In the genomic region with DNA sequence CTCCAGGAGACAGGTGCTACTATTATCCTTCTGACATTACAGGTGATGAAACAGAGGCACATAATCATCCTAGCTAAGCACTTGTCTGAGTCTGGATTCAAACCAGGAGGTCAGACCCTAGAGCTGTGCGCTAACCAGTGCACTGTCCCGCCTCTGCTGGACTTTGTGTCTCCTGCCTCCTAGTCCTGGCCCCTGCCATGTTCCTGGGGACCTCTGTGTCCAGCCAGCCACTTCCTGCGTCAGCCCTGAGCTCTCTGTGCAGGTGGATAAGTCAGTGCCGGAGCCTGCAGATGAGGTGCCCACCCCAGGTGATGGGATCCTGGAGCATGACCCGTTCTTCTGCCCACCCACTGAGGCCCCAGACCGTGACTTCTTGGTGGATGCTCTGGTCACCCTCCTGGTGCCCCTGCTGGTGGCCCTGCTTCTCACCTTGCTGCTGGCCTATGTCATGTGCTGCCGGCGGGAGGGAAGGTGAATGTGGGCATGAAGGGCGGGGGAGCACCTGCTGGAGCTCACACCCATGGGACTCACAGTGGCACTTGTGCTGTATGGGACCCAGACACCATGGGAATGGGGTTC, we compare ENCODE assay signal across 17 cellular contexts. TPM values are rescaled to one million over a fixed set of nuclear protein-coding genes. Genes with fewer than 3 reads are reported as not detected.
DNase-seq lines count a peak whose midpoint lies in the region; ATAC-seq and TF ChIP-seq lines count a peak whose summit lies in the region.
"Had no signal": no experiment of that assay in that cellular context is flagged by ENCODE, and none has a peak within 500 bp of the region (broad histone marks: within the 10 kb centered on the region; RNA-seq: fewer than 3 reads in every experiment).

No MANE protein-coding gene starts in this region.

- peaks cover 10% of the 10 kb centered on the region for H3K36me3 Mint-ChIP-seq in central memory CD8-positive, alpha-beta T cell (ENCODE audit: insufficient read depth)
- H3K36me3 Mint-ChIP-seq in natural killer cell treated with Interleukin-12 subunit alpha and Interleukin-12 subunit beta and Interleukin-15 and Interleukin-18, amount 100 ng/mL, for 72 hours: no peaks in the 10 kb centered on the region

- peaks cover 13% of the 10 kb centered on the region for H3K4me1 Mint-ChIP-seq in central memory CD8-positive, alpha-beta T cell
- peaks cover 13 to 14% of the 10 kb centered on the region in 2 donors for H3K4me1 Mint-ChIP-seq in natural killer cell treated with Interleukin-12 subunit alpha and Interleukin-12 subunit beta and Interleukin-15 and Interleukin-18, amount 100 ng/mL, for 72 hours (ENCODE audit: low read depth in 2 of 2)

- no peak overlapping the region for H3K4me3 Mint-ChIP-seq in central memory CD8-positive, alpha-beta T cell
- H3K4me3 Mint-ChIP-seq in natural killer cell treated with Interleukin-12 subunit alpha and Interleukin-12 subunit beta and Interleukin-15 and Interleukin-18, amount 100 ng/mL, for 72 hours: no peak overlapping the region

- H3K4me3 ChIP-seq in left ventricle myocardium inferior (no peak overlapping the region), aorta (ENCODE audit: low read length in 2 of 2) (no peak overlapping the region)
- H3K4me3 ChIP-seq: BLaER1 treated with 17β-estradiol and CSF1 and Interleukin-3, amounts not matched to agents 10 nM and 100 nM; esophagus squamous epithelium; mucosa of descending colon had no signal

- no peak for TF ChIP-seq CTCF in left ventricle myocardium inferior (IDR thresholded peaks at IDR 0.05; ENCODE audit: borderline replicate concordance)

- H3K4me1 ChIP-seq in left ventricle myocardium inferior (peaks cover 77% of the 10 kb centered on the region), aorta (ENCODE audit: control insufficient read depth in 1 of 2, insufficient read depth in 2 of 2, low read length in 2 of 2) (no peaks in the 10 kb centered on the region)

- no peaks in the 10 kb centered on the region for H3K36me3 ChIP-seq in left ventricle myocardium inferior
- no peaks in the 10 kb centered on the region for H3K36me3 ChIP-seq in aorta (ENCODE audit: control insufficient read depth in 1 of 2, insufficient read depth in 2 of 2, low read length in 1 of 2)
- H3K36me3 ChIP-seq: BLaER1 treated with 17β-estradiol and CSF1 and Interleukin-3, amounts not matched to agents 10 nM and 100 nM; esophagus squamous epithelium had no signal

- DNase-seq in left ventricle myocardium inferior (no peak), left ventricle myocardium superior (no peak), aorta (peak; percentile 44 to 68), glomerular visceral epithelial cell (ENCODE audit: extremely low spot score) (no peak), NCI-H226 (no peak)
- no peak for DNase-seq in central memory CD8-positive, alpha-beta T cell (ENCODE audit: low spot score in 2 of 2)
- no peak for DNase-seq in natural killer cell treated with Interleukin-12 subunit alpha and Interleukin-12 subunit beta and Interleukin-15 and Interleukin-18, amount 100 ng/mL, for 72 hours (ENCODE audit: low spot score)
- no peak for DNase-seq in activated T-cell treated with anti-CD3 and anti-CD28 coated beads, Interleukin-2, amount 50 U/mL, for 48 hours
- DNase-seq: esophagus squamous epithelium, NCI-H2029 had no signal

- H3K27ac Mint-ChIP-seq in central memory CD8-positive, alpha-beta T cell (ENCODE audit: low read depth): peak overlapping the region; percentile 92
- peak overlapping the region; percentile 3 to 20 for H3K27ac Mint-ChIP-seq in natural killer cell treated with Interleukin-12 subunit alpha and Interleukin-12 subunit beta and Interleukin-15 and Interleukin-18, amount 100 ng/mL, for 72 hours
- H3K27ac Mint-ChIP-seq: activated naive CD4-positive, alpha-beta T cell treated with anti-CD3 and anti-CD28 coated beads for 36 hours had no signal

- H3K27ac ChIP-seq in left ventricle myocardium inferior (replicated peaks) (peak overlapping the region; percentile 70), aorta (ENCODE audit: low read depth in 1 of 2, low read length in 2 of 2) (peak overlapping the region in 1 of 2 donors; percentile 19)
- H3K27ac ChIP-seq: BLaER1 treated with 17β-estradiol and CSF1 and Interleukin-3, amounts not matched to agents 10 nM and 100 nM had no signal

- intact Hi-C loops in left ventricle myocardium inferior (cut with micrococcal nuclease): loop anchor here (10.0 kb wide), 1 partner anchor 75 kb away; a partner anchor contains a TSS
- intact Hi-C loops in left ventricle myocardium superior (cut with micrococcal nuclease): loop anchor here (10.0 kb wide), 1 partner anchor 65 kb away; no protein-coding TSS in a partner anchor
- intact Hi-C loops in aorta (cut with DNase I): loop anchor here (1.0 to 10.0 kb wide), 3 partner anchors 28 to 125 kb away; no protein-coding TSS in a partner anchor

- H3K9me3 ChIP-seq in left ventricle myocardium inferior (replicated peaks) (no peaks in the 10 kb centered on the region), aorta (ENCODE audit: control insufficient read depth, low read length) (no peaks in the 10 kb centered on the region)
- H3K9me3 ChIP-seq: BLaER1 treated with 17β-estradiol and CSF1 and Interleukin-3, amounts not matched to agents 10 nM and 100 nM; esophagus squamous epithelium; mucosa of descending colon had no signal

- H3K9me3 Mint-ChIP-seq in central memory CD8-positive, alpha-beta T cell: no peaks in the 10 kb centered on the region
- no peaks in the 10 kb centered on the region for H3K9me3 Mint-ChIP-seq in natural killer cell treated with Interleukin-12 subunit alpha and Interleukin-12 subunit beta and Interleukin-15 and Interleukin-18, amount 100 ng/mL, for 72 hours
- H3K9me3 Mint-ChIP-seq: activated naive CD4-positive, alpha-beta T cell treated with anti-CD3 and anti-CD28 coated beads for 36 hours; activated T-cell treated with anti-CD3 and anti-CD28 coated beads, Interleukin-2, amount 50 U/mL, for 24 hours had no signal

- no peaks in the 10 kb centered on the region for H3K27me3 Mint-ChIP-seq in central memory CD8-positive, alpha-beta T cell
- H3K27me3 Mint-ChIP-seq in natural killer cell treated with Interleukin-12 subunit alpha and Interleukin-12 subunit beta and Interleukin-15 and Interleukin-18, amount 100 ng/mL, for 72 hours: no peaks in the 10 kb centered on the region
- H3K27me3 Mint-ChIP-seq: activated T-cell treated with anti-CD3 and anti-CD28 coated beads, Interleukin-2, amount 50 U/mL, for 24 hours had no signal

- no peaks in the 10 kb centered on the region for H3K27me3 ChIP-seq in left ventricle myocardium inferior (ENCODE audit: low read depth)
- H3K27me3 ChIP-seq in aorta (ENCODE audit: control insufficient read depth in 1 of 2, insufficient read depth in 2 of 2, low read length in 1 of 2): no peaks in the 10 kb centered on the region
- H3K27me3 ChIP-seq: BLaER1 treated with 17β-estradiol and CSF1 and Interleukin-3, amounts not matched to agents 10 nM and 100 nM had no signal

- no peak for ATAC-seq in left ventricle myocardium superior
- no peak for ATAC-seq in central memory CD8-positive, alpha-beta T cell (replicated peaks; ENCODE audit: extremely low read depth, poor library complexity, severe bottlenecking)
- ATAC-seq in natural killer cell treated with Interleukin-12 subunit alpha and Interleukin-12 subunit beta and Interleukin-15 and Interleukin-18, amount 100 ng/mL, for 72 hours: no peak
- ATAC-seq in aorta (ENCODE audit: low FRiP score): no peak

- 90 to 97% methylated on average over 9 of the region's 9 CpGs for WGBS in aorta, 2 donors

RNA-seq across cellular contexts. Expression of a gene that starts 4.2 kb away (rescaled TPM):
- total RNA-seq in left ventricle myocardium inferior (137 TPM), left ventricle myocardium superior (155 TPM), aorta (10 to 100 TPM; 91.8 to 92.7 TPM)
- total RNA-seq in natural killer cell treated with Interleukin-12 subunit alpha and Interleukin-12 subunit beta and Interleukin-15 and Interleukin-18, amount 100 ng/mL, for 72 hours: under 1 TPM in 1 of 2 donors, not detected in 1; 0.42 TPM
- 100 to 1,000 TPM in 1 of 2 donors, 10 to 100 TPM in 1; 86.4 to 198 TPM for polyA plus RNA-seq in aorta
- total RNA-seq: cerebellum, glomerular endothelial cell, renal cortical epithelial cell had no signal

RNA-seq across cellular contexts. Expression of a gene that starts 19.5 kb away (rescaled TPM):
- 33.0 TPM for total RNA-seq in left ventricle myocardium inferior
- 37.6 TPM for total RNA-seq in left ventricle myocardium superior
- 100 to 1,000 TPM in 1 of 2 donors, 10 to 100 TPM in 1; 96.0 to 110 TPM for total RNA-seq in natural killer cell treated with Interleukin-12 subunit alpha and Interleukin-12 subunit beta and Interleukin-15 and Interleukin-18, amount 100 ng/mL, for 72 hours
- total RNA-seq in aorta: 10 to 100 TPM; 64.4 to 99.0 TPM
- 10 to 100 TPM; 20.3 to 26.1 TPM for polyA plus RNA-seq in aorta

RNA-seq across cellular contexts. Expression of a gene that starts 31.5 kb away (rescaled TPM):
- total RNA-seq in left ventricle myocardium inferior: 45.8 TPM
- 26.8 TPM for total RNA-seq in left ventricle myocardium superior
- total RNA-seq in natural killer cell treated with Interleukin-12 subunit alpha and Interleukin-12 subunit beta and Interleukin-15 and Interleukin-18, amount 100 ng/mL, for 72 hours: 1 to 10 TPM in 1 of 2 donors, not detected in 1; 1.7 TPM
- 100 to 1,000 TPM; 400 to 948 TPM for total RNA-seq in aorta
- polyA plus RNA-seq in aorta: 100 to 1,000 TPM in 1 of 2 donors, 10 to 100 TPM in 1; 70.2 to 391 TPM

RNA-seq across cellular contexts. Expression of a gene that starts 40.0 kb away (rescaled TPM):
- total RNA-seq in left ventricle myocardium inferior (1.6 TPM), left ventricle myocardium superior (1.2 TPM), aorta (10 to 100 TPM in 1 of 2 donors, 1 to 10 TPM in 1; 9.3 to 12.6 TPM)
- total RNA-seq in natural killer cell treated with Interleukin-12 subunit alpha and Interleukin-12 subunit beta and Interleukin-15 and Interleukin-18, amount 100 ng/mL, for 72 hours: 1 to 10 TPM; 2.6 to 5.0 TPM
- 1 to 10 TPM; 2.5 to 3.8 TPM for polyA plus RNA-seq in aorta

Comparison
In these comparisons a context has a peak if more than half of its experiments do, and no peak if none do; other contexts are left out.
1. DNase-seq: peak in aorta (2 of 2); none in left ventricle myocardium inferior (single experiment), left ventricle myocardium superior (single experiment), central memory CD8-positive, alpha-beta T cell (0 of 2), natural killer cell treated with Interleukin-12 subunit alpha and Interleukin-12 subunit beta and Interleukin-15 and Interleukin-18, amount 100 ng/mL, for 72 hours (single experiment), glomerular visceral epithelial cell (single experiment), NCI-H226 (single experiment) and activated T-cell treated with anti-CD3 and anti-CD28 coated beads, Interleukin-2, amount 50 U/mL, for 48 hours (0 of 2).
2. RNA of a gene that starts 4.2 kb away (total RNA-seq): 155 TPM in left ventricle myocardium superior (single experiment), 137 TPM in left ventricle myocardium inferior (single experiment) and 91.8 to 92.7 TPM in aorta; 0.42 TPM in natural killer cell treated with Interleukin-12 subunit alpha and Interleukin-12 subunit beta and Interleukin-15 and Interleukin-18, amount 100 ng/mL, for 72 hours; every median in the first group is over 10 times any median in the second.
3. RNA of a gene that starts 31.5 kb away (total RNA-seq): 400 to 948 TPM in aorta, 45.8 TPM in left ventricle myocardium inferior (single experiment) and 26.8 TPM in left ventricle myocardium superior (single experiment); 1.7 TPM in natural killer cell treated with Interleukin-12 subunit alpha and Interleukin-12 subunit beta and Interleukin-15 and Interleukin-18, amount 100 ng/mL, for 72 hours; every median in the first group is over 10 times any median in the second.